ENCODE assay signal across 2 cellular contexts in genomic region chr9:131426545-131426944, GRCh38.
TF ChIP-seq lines count a peak whose summit lies in the region.

No MANE protein-coding gene starts in this region.

TF ChIP-seq in HCT116, 20 proteins besides CTCF, POLR2A, EP300 and RAD21:
- TF ChIP-seq SRF (IDR thresholded peaks at IDR 0.05; ENCODE audit: low read depth) (no peak), FOSL1 (IDR thresholded peaks at IDR 0.05; ENCODE audit: low read depth) (no peak), EZH2phosphoT487 (IDR thresholded peaks at IDR 0.05; ENCODE audit: borderline replicate concordance) (no peak), CBX3 (IDR thresholded peaks at IDR 0.05; ENCODE audit: low read depth) (no peak), CEBPB (IDR thresholded peaks at IDR 0.05; ENCODE audit: low read depth) (no peak), SIN3A (IDR thresholded peaks at IDR 0.05; ENCODE audit: low read depth) (no peak), POLR2AphosphoS5 (IDR thresholded peaks at IDR 0.05; ENCODE audit: low read depth, low read length) (no peak), EZH2 (IDR thresholded peaks at IDR 0.05) (no peak), REST (IDR thresholded peaks at IDR 0.05; ENCODE audit: low read depth) (no peak), ZFX (IDR thresholded peaks at IDR 0.05) (no peak), ZBTB33 (IDR thresholded peaks at IDR 0.05; ENCODE audit: extremely low read depth, insufficient replicate concordance, low read length) (no peak), JUND (IDR thresholded peaks at IDR 0.05) (no peak)

TF ChIP-seq in H1, 55 proteins besides CTCF, POLR2A, EP300 and RAD21:
- TF ChIP-seq SAP30 (IDR thresholded peaks at IDR 0.05; ENCODE audit: insufficient read depth, insufficient replicate concordance, low read length) (no peak), USF2 (IDR thresholded peaks at IDR 0.05; ENCODE audit: low read length) (no peak), CREB1 (IDR thresholded peaks at IDR 0.05) (no peak), EZH2 (IDR thresholded peaks at IDR 0.05; ENCODE audit: low read depth, low read length, severe bottlenecking) (no peak), CEBPB (IDR thresholded peaks at IDR 0.05; ENCODE audit: low read depth, low read length) (no peak), RXRA (IDR thresholded peaks at IDR 0.05; ENCODE audit: insufficient read depth, low read depth, low read length) (no peak), RBBP5 (IDR thresholded peaks at IDR 0.05; ENCODE audit: borderline replicate concordance, low read depth, low read length) (no peak), CTBP2 (IDR thresholded peaks at IDR 0.05; ENCODE audit: borderline replicate concordance, insufficient read depth, insufficient read length, low read length) (no peak), TAF7 (optimal IDR thresholded peaks at IDR 0.05; ENCODE audit: borderline replicate concordance, low read depth, low read length) (no peak), YY1 (IDR thresholded peaks at IDR 0.05; ENCODE audit: low read depth, low read length) (no peak), NANOG (IDR thresholded peaks at IDR 0.05; ENCODE audit: insufficient read depth, low read depth, low read length, poor library complexity, severe bottlenecking) (no peak), SUZ12 (IDR thresholded peaks at IDR 0.05; ENCODE audit: low read length) (no peak), ZNF274 (IDR thresholded peaks at IDR 0.05; ENCODE audit: borderline replicate concordance, extremely low read depth, low read length) (no peak), TEAD4 (IDR thresholded peaks at IDR 0.05; ENCODE audit: low read depth, low read length) (no peak), TAF1 (IDR thresholded peaks at IDR 0.05; ENCODE audit: low read depth, low read length) (no peak), ASH2L (IDR thresholded peaks at IDR 0.05; ENCODE audit: low read length) (no peak), NRF1 (IDR thresholded peaks at IDR 0.05; ENCODE audit: low read depth, low read length) (no peak), CHD7 (IDR thresholded peaks at IDR 0.05; ENCODE audit: insufficient replicate concordance, low read length) (no peak), POU5F1 (IDR thresholded peaks at IDR 0.05; ENCODE audit: low read depth, low read length) (no peak)
